ENCODE assay signal across 1 cellular context in genomic region chr2:53911434-53912189, GRCh38.
A peak's percentile ranks its signal among the peaks of the same experiment; 100 is the strongest.
TF ChIP-seq lines count a peak whose summit lies in the region.

No MANE protein-coding gene starts in this region.

TF ChIP-seq in HepG2, 621 proteins besides CTCF, POLR2A, EP300 and RAD21:
- peak; percentile 58; the same call in 1 of the 2 replicates for TF ChIP-seq MAFF (IDR thresholded peaks at IDR 0.05; ENCODE audit: low read depth, low read length)
- TF ChIP-seq MAFK (conservative IDR thresholded peaks at IDR 0.05 in 1 of 2, IDR thresholded peaks at IDR 0.05 in 1 of 2; ENCODE audit: low read length in 2 of 2): peak; percentile 58 to 76
- TF ChIP-seq ZSCAN20 (CRISPR knock-in tag; IDR thresholded peaks at IDR 0.05; ENCODE audit: borderline replicate concordance): no peak
